In the genomic region with DNA sequence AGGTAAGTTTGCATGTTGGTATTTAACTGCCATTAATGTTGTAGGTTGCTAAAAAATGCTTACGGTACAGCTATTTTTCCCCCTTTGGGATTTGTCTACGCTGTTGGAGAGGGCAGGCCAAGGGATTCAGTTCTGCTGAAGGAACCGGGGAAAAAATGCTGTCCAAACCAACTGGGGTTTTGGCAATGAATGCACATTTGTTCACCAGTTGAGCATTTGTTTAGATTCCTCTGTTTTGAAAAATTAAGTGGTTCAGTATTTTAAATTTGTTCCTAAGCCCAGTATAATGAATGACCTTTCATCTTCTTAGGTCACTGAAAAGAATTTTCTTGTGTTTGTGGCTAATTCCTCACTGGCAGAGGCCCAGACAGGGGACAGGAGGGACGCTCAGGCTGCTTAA, we compare ENCODE assay signal across 18 cellular contexts. TPM values are rescaled to one million over a fixed set of nuclear protein-coding genes. Genes with fewer than 3 reads are reported as not detected.
DNase-seq lines count a peak whose midpoint lies in the region; ATAC-seq, FAIRE-seq and TF ChIP-seq lines count a peak whose summit lies in the region.
"Had no signal": no experiment of that assay in that cellular context is flagged by ENCODE, and none has a peak within 500 bp of the region (broad histone marks: within the 10 kb centered on the region; RNA-seq: fewer than 3 reads in every experiment).

No MANE protein-coding gene starts in this region.

- H3K9me3 ChIP-seq in liver (ENCODE audit: control insufficient read depth in 4 of 4, low read length in 3 of 4), result no peaks in the 10 kb centered on the region
- H3K9me3 ChIP-seq in HepG2 (ENCODE audit: low read length), result no peaks in the 10 kb centered on the region
- no peaks in the 10 kb centered on the region for H3K9me3 ChIP-seq in neural progenitor cell (ENCODE audit: low read depth)

- BruUV-seq in HepG2 (replicated peaks; lab: Mats Ljungman, UMichigan), result no TSS peak

- no peak overlapping the region for H3K4me3 Mint-ChIP-seq in neural progenitor cell
- H3K4me3 Mint-ChIP-seq: H9 had no signal

- in situ Hi-C loops in HepG2 (cut with HindIII; ENCODE audit: extremely low pct_ligation_motif_present, low pct_unique_long_range_greater_than_20kb), result no loop called here

- TF ChIP-seq CTCF in liver (IDR thresholded peaks at IDR 0.05; ENCODE audit: low read depth, low read length, missing input control) (no peak), HepG2 (CRISPR knock-in tag; IDR thresholded peaks at IDR 0.05) (no peak), neural progenitor cell (IDR thresholded peaks at IDR 0.05) (no peak)

- FAIRE-seq in HepG2 (lab: Jason Lieb, UNC), result no peak
- FAIRE-seq: GM19239 had no signal

- ATAC-seq in HepG2, result no peak
- ATAC-seq in GM19452 (IDR thresholded peaks at IDR 0.05; ENCODE audit: unreplicated experiment), result no peak

- no peaks in the 10 kb centered on the region for H3F3A ChIP-seq in neural progenitor cell (ENCODE audit: low read depth)

- no peaks in the 10 kb centered on the region for H3K9me3 Mint-ChIP-seq in neural progenitor cell
- H3K9me3 Mint-ChIP-seq: H9 had no signal

- H3K79me2 ChIP-seq in HepG2 (ENCODE audit: insufficient read depth, low read length) (no peaks in the 10 kb centered on the region), neural progenitor cell (ENCODE audit: low read depth) (no peaks in the 10 kb centered on the region)

- CTCF ChIA-PET in HepG2 (lab: Yijun Ruan, JAX; ENCODE audit: low intra/inter-chr PET ratio, low total read pairs), result no interaction called here

- H2AFZ ChIP-seq in HepG2 (ENCODE audit: low read length) (no peak overlapping the region), neural progenitor cell (replicated peaks) (no peak overlapping the region)

- H3K9ac ChIP-seq in liver (ENCODE audit: low read depth in 1 of 2, low read length in 2 of 2), result no peak overlapping the region
- no peak overlapping the region for H3K9ac ChIP-seq in HepG2 (ENCODE audit: insufficient read depth, low read depth, low read length)
- H3K9ac ChIP-seq in neural progenitor cell, result no peak overlapping the region

- intact Hi-C loops in HepG2 (cut with micrococcal nuclease; ENCODE audit: unreplicated experiment), result no loop called here

- H3K4me3 ChIP-seq in liver (ENCODE audit: low read depth in 1 of 3, low read length in 3 of 3) (no peak overlapping the region), HepG2 (replicated peaks in 1 of 3; ENCODE audit: insufficient read depth in 1 of 3, low read depth in 2 of 3, low read length in 3 of 3) (no peak overlapping the region), neural progenitor cell (no peak overlapping the region)

- H3K36me3 ChIP-seq in liver (ENCODE audit: control insufficient read depth in 4 of 4, insufficient read depth in 3 of 4, low read depth in 1 of 4, low read length in 3 of 4) (no peaks in the 10 kb centered on the region), HepG2 (replicated peaks in 1 of 2; ENCODE audit: control insufficient read depth in 1 of 2, insufficient read depth in 2 of 2, low read length in 2 of 2) (no peaks in the 10 kb centered on the region), neural progenitor cell (no peaks in the 10 kb centered on the region)

- WGBS in liver, result 69% methylated on average over 4 of the region's 4 CpGs
- WGBS in HepG2 (ENCODE audit: low lambda C conversion rate), result 3% methylated on average over 4 of the region's 4 CpGs

- no peaks in the 10 kb centered on the region for H4K20me1 ChIP-seq in HepG2 (ENCODE audit: insufficient read depth, low read length)
- no peaks in the 10 kb centered on the region for H4K20me1 ChIP-seq in neural progenitor cell (ENCODE audit: low read depth)

- no peaks in the 10 kb centered on the region for H3K4me1 ChIP-seq in liver (ENCODE audit: control insufficient read depth in 4 of 4, insufficient read depth in 4 of 4, low read length in 3 of 4)
- H3K4me1 ChIP-seq in HepG2 (ENCODE audit: insufficient read depth, low read length), result no peaks in the 10 kb centered on the region
- H3K4me1 ChIP-seq in neural progenitor cell, result peaks cover 9% of the 10 kb centered on the region

- H3K36me3 Mint-ChIP-seq in neural progenitor cell, result no peaks in the 10 kb centered on the region

- no peak for DNase-seq in HepG2 (ENCODE audit: low spot score)
- DNase-seq in dedifferentiated amniotic fluid mesenchymal stem cell (ENCODE audit: extremely low spot score), result peak; percentile 32
- no peak for DNase-seq in neural progenitor cell (ENCODE audit: low spot score)
- no peak for DNase-seq in DMS53 treated with DMSO at 0.1 percent for 48 hours (lab: John Stamatoyannopoulos, UW; ENCODE audit: unreplicated experiment)
- DNase-seq in Kasumi-1 (lab: John Stamatoyannopoulos, UW), result no peak
- DNase-seq in NCI-H187 treated with DMSO at 0.1 percent for 48 hours (lab: John Stamatoyannopoulos, UW), result no peak
- DNase-seq: DMS 273 treated with DMSO at 0.1 percent for 48 hours, H9, MM.1S, NCI-H1092 treated with DMSO at 0.1 percent for 48 hours, NCI-H2107, NCI-H226, NCI-H526, SHP77 had no signal

- H3K27me3 ChIP-seq in liver (ENCODE audit: control insufficient read depth in 4 of 4, insufficient read depth in 4 of 4, low read length in 3 of 4) (peaks cover 0 to 4% (median 0%) of the 10 kb centered on the region in 4 donors), HepG2 (ENCODE audit: control insufficient read depth in 1 of 2, insufficient read depth in 2 of 2, low read length in 2 of 2) (peaks cover 0 to 18% of the 10 kb centered on the region in 2 experiments; a peak in 2 of 5 replicates), neural progenitor cell (no peaks in the 10 kb centered on the region)

- peaks cover 12% of the 10 kb centered on the region for H3K4me1 Mint-ChIP-seq in neural progenitor cell

- peak overlapping the region; percentile 49 for H3K27ac Mint-ChIP-seq in neural progenitor cell
- H3K27ac Mint-ChIP-seq: H9 had no signal

- TF ChIP-seq RAD21 in liver (IDR thresholded peaks at IDR 0.05) (no peak), HepG2 (CRISPR knock-in tag; IDR thresholded peaks at IDR 0.05) (no peak)

- peaks cover 5% of the 10 kb centered on the region for H3K27me3 Mint-ChIP-seq in neural progenitor cell (ENCODE audit: insufficient read depth, low read depth)

- TF ChIP-seq EP300 in HepG2 (IDR thresholded peaks at IDR 0.05; ENCODE audit: low read depth in 2 of 2, low read length in 2 of 2) (no peak), HepG2 (CRISPR knock-in tag; IDR thresholded peaks at IDR 0.05; ENCODE audit: borderline replicate concordance) (no peak)

- POLR2A ChIA-PET in HepG2 (lab: Yijun Ruan, JAX), result no interaction called here

- H3K4me2 ChIP-seq in HepG2 (ENCODE audit: low read depth, low read length) (no peak overlapping the region), neural progenitor cell (peak overlapping the region; percentile 0)

- no peak for TF ChIP-seq POLR2A in HepG2 (IDR thresholded peaks at IDR 0.05; ENCODE audit: insufficient read depth in 1 of 2, low read depth in 2 of 2, low read length in 2 of 2)

- H3K27ac ChIP-seq in liver (ENCODE audit: low read depth in 1 of 2, low read length in 2 of 2), result no peak overlapping the region
- no peak overlapping the region for H3K27ac ChIP-seq in HepG2 (ENCODE audit: extremely low read length, insufficient read depth, low read length)
- no peak overlapping the region for H3K27ac ChIP-seq in neural progenitor cell
- H3K27ac ChIP-seq: C4-2B had no signal

TF ChIP-seq in HepG2, 621 proteins besides CTCF, POLR2A, EP300 and RAD21 (continues in another document):
- no peak for TF ChIP-seq CAMTA2 (CRISPR knock-in tag; IDR thresholded peaks at IDR 0.05; ENCODE audit: borderline replicate concordance)
- no peak for TF ChIP-seq NR1H2 (CRISPR knock-in tag; IDR thresholded peaks at IDR 0.05; ENCODE audit: borderline replicate concordance, low read depth)
- TF ChIP-seq, protein P1, sequence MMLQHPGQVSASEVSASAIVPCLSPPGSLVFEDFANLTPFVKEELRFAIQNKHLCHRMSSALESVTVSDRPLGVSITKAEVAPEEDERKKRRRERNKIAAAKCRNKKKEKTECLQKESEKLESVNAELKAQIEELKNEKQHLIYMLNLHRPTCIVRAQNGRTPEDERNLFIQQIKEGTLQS (CRISPR knock-in tag; IDR thresholded peaks at IDR 0.05), result no peak
- TF ChIP-seq ZNF468 (CRISPR knock-in tag; IDR thresholded peaks at IDR 0.05), result no peak
- no peak for TF ChIP-seq ZNF383 (CRISPR knock-in tag; IDR thresholded peaks at IDR 0.05; ENCODE audit: borderline replicate concordance)
- TF ChIP-seq ZSCAN12 (CRISPR knock-in tag; IDR thresholded peaks at IDR 0.05), result no peak
- no peak for TF ChIP-seq ZNF101 (CRISPR knock-in tag; IDR thresholded peaks at IDR 0.05; ENCODE audit: borderline replicate concordance, low read depth)
- no peak for TF ChIP-seq ZNF7 (CRISPR knock-in tag; IDR thresholded peaks at IDR 0.05)
- TF ChIP-seq CEBPB (IDR thresholded peaks at IDR 0.05; ENCODE audit: borderline replicate concordance, low read depth, low read length), result no peak

RNA-seq across cellular contexts. Expression of a gene that starts 10.8 kb away (rescaled TPM):
- under 1 TPM; 0.17 to 0.23 TPM for total RNA-seq in liver
- polyA plus RNA-seq in liver, result under 1 TPM in 1 of 2 donors, not detected in 1; 0.54 TPM
- not detected in 2 replicates for total RNA-seq in HepG2 (2016; rRNA removed; fragmentation: Illumina TruSeq; extraction: Trizol)
- total RNA-seq in HepG2 (2016; cell fraction: cytosol; rRNA removed; fragmentation: Illumina TruSeq; extraction: Trizol; ENCODE audit: low read depth), result not detected in 2 replicates
- not detected in 2 replicates for total RNA-seq in HepG2 (2016; cell fraction: insoluble cytoplasmic fraction; rRNA removed; fragmentation: Illumina TruSeq; extraction: Trizol)
- not detected in 2 replicates for total RNA-seq in HepG2 (2016; cell fraction: membrane; rRNA removed; fragmentation: Illumina TruSeq; extraction: Trizol)
- total RNA-seq in HepG2 (2016; cell fraction: nucleus; rRNA removed; fragmentation: Illumina TruSeq; extraction: Trizol), result not detected in 2 replicates
- polyA plus RNA-seq in HepG2 (2011; rRNA removed), result not detected in 2 replicates
- not detected in 2 replicates for polyA plus RNA-seq in HepG2 (2011; cell fraction: cytosol; rRNA removed)
- polyA plus RNA-seq in HepG2 (2011; cell fraction: nucleus; rRNA removed), result not detected in 2 replicates
- polyA plus RNA-seq in HepG2 (2012), result not detected in 2 replicates
- polyA plus RNA-seq in HepG2 (2016; cell fraction: cytosol; fragmentation: Illumina TruSeq; extraction: Trizol; ENCODE audit: low read depth), result not detected in 2 replicates
- not detected in 2 replicates for polyA plus RNA-seq in HepG2 (2016; cell fraction: insoluble cytoplasmic fraction; fragmentation: Illumina TruSeq; extraction: Trizol; ENCODE audit: low read depth)
- not detected in 2 replicates for polyA plus RNA-seq in HepG2 (2016; cell fraction: membrane; fragmentation: Illumina TruSeq; extraction: Trizol; ENCODE audit: low read depth)
- polyA plus RNA-seq in HepG2 (2016; cell fraction: nucleus; fragmentation: Illumina TruSeq; extraction: Trizol; ENCODE audit: insufficient read depth, low read depth), result not detected in 2 replicates
- polyA minus RNA-seq in HepG2 (2011; rRNA and poly(A)+ RNA removed; ENCODE audit: low replicate concordance), result not detected in 2 replicates
- not detected in 2 replicates for polyA minus RNA-seq in HepG2 (2011; cell fraction: cytosol; rRNA and poly(A)+ RNA removed)
- not detected in 2 replicates for polyA minus RNA-seq in HepG2 (2011; cell fraction: nucleus; rRNA and poly(A)+ RNA removed)
- total RNA-seq in neural progenitor cell (ENCODE audit: low replicate concordance), result 1.8 and 2.1 TPM in 2 replicates
